1 cellular context compared by ENCODE assay signal in the genomic region with DNA sequence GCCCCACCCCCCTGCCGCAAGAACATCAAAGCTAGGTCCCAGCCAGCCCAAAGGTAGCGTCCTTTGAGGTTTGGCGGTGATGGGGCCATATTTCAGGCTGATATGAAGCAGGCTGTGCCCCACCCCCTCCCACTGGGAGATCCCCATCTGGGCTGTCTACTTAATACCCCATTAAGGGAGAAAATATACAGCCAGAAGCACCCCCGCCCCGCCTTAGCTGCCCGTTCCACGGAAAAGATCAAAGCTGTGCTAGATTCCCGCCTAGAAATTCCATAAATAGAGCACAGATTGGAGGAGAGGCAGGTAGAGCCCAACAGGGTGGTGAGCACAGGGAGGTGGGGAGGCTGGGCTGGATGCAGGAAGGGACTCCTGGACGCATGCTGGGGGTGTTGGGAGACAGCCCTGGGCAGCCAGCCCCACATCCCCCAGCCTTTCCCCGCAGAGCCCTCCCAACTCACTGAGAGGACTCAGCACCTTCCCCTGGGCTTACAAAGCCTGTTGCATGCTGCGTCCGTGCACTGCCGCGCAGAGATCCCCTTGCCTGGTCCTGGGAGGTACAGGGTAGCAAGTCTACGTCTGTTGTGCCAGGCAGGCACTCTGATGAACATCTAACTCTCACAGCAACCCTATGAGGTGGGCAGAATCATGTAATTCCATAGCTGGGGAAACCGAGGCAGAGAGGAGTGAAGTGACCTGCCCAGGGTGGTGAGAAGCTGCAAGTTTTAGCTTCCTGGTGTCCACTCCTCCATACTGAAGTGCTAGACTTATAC.
TF ChIP-seq lines count a peak whose summit lies in the region.

No MANE protein-coding gene starts in this region.

TF ChIP-seq in WTC11, 78 proteins besides CTCF, POLR2A, EP300 and RAD21 (continued from another document):
- TF ChIP-seq, protein P1, sequence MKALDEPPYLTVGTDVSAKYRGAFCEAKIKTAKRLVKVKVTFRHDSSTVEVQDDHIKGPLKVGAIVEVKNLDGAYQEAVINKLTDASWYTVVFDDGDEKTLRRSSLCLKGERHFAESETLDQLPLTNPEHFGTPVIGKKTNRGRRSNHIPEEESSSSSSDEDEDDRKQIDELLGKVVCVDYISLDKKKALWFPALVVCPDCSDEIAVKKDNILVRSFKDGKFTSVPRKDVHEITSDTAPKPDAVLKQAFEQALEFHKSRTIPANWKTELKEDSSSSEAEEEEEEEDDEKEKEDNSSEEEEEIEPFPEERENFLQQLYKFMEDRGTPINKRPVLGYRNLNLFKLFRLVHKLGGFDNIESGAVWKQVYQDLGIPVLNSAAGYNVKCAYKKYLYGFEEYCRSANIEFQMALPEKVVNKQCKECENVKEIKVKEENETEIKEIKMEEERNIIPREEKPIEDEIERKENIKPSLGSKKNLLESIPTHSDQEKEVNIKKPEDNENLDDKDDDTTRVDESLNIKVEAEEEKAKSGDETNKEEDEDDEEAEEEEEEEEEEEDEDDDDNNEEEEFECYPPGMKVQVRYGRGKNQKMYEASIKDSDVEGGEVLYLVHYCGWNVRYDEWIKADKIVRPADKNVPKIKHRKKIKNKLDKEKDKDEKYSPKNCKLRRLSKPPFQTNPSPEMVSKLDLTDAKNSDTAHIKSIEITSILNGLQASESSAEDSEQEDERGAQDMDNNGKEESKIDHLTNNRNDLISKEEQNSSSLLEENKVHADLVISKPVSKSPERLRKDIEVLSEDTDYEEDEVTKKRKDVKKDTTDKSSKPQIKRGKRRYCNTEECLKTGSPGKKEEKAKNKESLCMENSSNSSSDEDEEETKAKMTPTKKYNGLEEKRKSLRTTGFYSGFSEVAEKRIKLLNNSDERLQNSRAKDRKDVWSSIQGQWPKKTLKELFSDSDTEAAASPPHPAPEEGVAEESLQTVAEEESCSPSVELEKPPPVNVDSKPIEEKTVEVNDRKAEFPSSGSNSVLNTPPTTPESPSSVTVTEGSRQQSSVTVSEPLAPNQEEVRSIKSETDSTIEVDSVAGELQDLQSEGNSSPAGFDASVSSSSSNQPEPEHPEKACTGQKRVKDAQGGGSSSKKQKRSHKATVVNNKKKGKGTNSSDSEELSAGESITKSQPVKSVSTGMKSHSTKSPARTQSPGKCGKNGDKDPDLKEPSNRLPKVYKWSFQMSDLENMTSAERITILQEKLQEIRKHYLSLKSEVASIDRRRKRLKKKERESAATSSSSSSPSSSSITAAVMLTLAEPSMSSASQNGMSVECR (CRISPR knock-in tag; IDR thresholded peaks at IDR 0.05; ENCODE audit: borderline replicate concordance), result 0 out of 2 replicates have a peak, but pooled peaks have one; percentile 21
